ENCODE assay signal across 11 cellular contexts in the genomic region with DNA sequence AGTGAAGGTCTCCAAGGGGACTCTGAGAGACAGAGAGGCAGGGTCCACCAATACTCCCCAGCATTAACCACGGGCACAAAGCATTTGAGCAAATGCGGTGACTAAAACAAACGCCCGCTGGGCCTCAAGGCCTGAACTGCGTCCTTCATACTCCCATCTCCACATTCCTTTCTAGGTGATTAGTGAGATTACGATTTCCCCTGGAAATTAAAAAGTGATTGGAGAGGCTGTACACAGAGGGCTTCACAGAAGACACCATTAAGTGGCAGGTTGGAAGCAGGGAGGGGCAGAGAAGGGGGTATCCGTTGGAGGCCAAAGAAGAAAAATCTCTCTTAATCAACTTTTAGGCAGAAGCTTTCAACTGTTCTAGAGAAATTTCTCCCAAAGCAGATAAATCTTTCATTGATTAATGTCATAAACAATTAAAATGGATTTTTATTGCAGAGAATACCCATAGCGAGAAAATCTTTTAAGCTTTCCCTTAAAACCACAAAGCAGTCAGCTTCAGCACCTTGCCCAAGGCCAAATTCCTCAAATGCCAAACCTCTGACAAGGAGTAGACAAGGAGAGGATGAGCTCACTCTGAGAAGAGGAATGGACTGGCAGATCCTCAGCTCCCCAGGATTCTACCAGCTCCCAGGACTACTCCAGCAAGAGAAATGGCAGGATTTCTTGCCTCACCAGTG. TPM values are rescaled to one million over a fixed set of nuclear protein-coding genes. Genes with fewer than 3 reads are reported as not detected.
DNase-seq lines count a peak whose midpoint lies in the region; ATAC-seq and TF ChIP-seq lines count a peak whose summit lies in the region.
"Had no signal": no experiment of that assay in that cellular context is flagged by ENCODE, and none has a peak within 500 bp of the region (broad histone marks: within the 10 kb centered on the region; RNA-seq: fewer than 3 reads in every experiment).

No MANE protein-coding gene starts in this region.

- TF ChIP-seq CTCF in body of pancreas (IDR thresholded peaks at IDR 0.05) = no peak

- H3K27ac ChIP-seq in ACC112 (ENCODE audit: low read depth, low read length) (peak overlapping the region; percentile 30), body of pancreas (peak overlapping the region in 1 of 4 donors; percentile 43)

- H3K4me1 ChIP-seq in ACC112 (ENCODE audit: control insufficient read depth, insufficient read depth, low read length, unreplicated experiment) = peaks cover 19% of the 10 kb centered on the region
- H3K4me1 ChIP-seq in body of pancreas = peaks cover 17% of the 10 kb centered on the region

- DNase-seq in HS-5 (ENCODE audit: low read depth) = peak; percentile 97
- DNase-seq in body of pancreas = peak in 2 of 4 donors; percentile 12 to 18
- DNase-seq in iPS-NIHi7 (ENCODE audit: extremely low spot score) = peak; percentile 87
- no peak for DNase-seq in T-helper 1 cell
- no peak for DNase-seq in NK-92 (lab: John Stamatoyannopoulos, UW; ENCODE audit: unreplicated experiment)
- DNase-seq in NCI-H82 treated with DMSO at 0.1 percent for 48 hours (lab: John Stamatoyannopoulos, UW; ENCODE audit: unreplicated experiment) = no peak
- DNase-seq: activated CD4-positive, alpha-beta T cell treated with anti-CD3 and anti-CD28 coated beads, Interleukin-2, amount 50 U/mL, for 48 hours; DMS53; NCI-H1105 treated with DMSO at 0.1 percent for 48 hours had no signal

- H3K27me3 ChIP-seq in ACC112 (ENCODE audit: insufficient read depth, low read length) (no peaks in the 10 kb centered on the region), body of pancreas (no peaks in the 10 kb centered on the region)

- 57 to 62% methylated on average over 8 of the region's 8 CpGs for WGBS in body of pancreas, 2 donors

- H3K79me2 ChIP-seq in ACC112 (ENCODE audit: control insufficient read depth, insufficient read depth, low read length, unreplicated experiment) = no peaks in the 10 kb centered on the region

- TF ChIP-seq POLR2A in body of pancreas (IDR thresholded peaks at IDR 0.05) = no peak

- no peaks in the 10 kb centered on the region for H3K36me3 ChIP-seq in ACC112 (ENCODE audit: insufficient read depth, low read length)
- no peaks in the 10 kb centered on the region for H3K36me3 ChIP-seq in body of pancreas (replicated peaks in 1 of 2; ENCODE audit: insufficient read depth in 1 of 2, low read depth in 2 of 2)

- no peak overlapping the region for H2AFZ ChIP-seq in ACC112 (ENCODE audit: low read length, unreplicated experiment)

- H3K9me3 ChIP-seq in body of pancreas = no peaks in the 10 kb centered on the region

- intact Hi-C loops in body of pancreas (cut with DNase I) = no loop called here

- peak; percentile 82 for ATAC-seq in body of pancreas
- ATAC-seq in HG02885 (IDR thresholded peaks at IDR 0.05; ENCODE audit: poor library complexity, unreplicated experiment) = no peak

- H3K4me3 ChIP-seq in ACC112 (ENCODE audit: low read depth, low read length) = no peak overlapping the region
- H3K4me3 ChIP-seq in body of pancreas = no peak overlapping the region

RNA-seq across cellular contexts. Expression of a gene that starts 38.2 kb away (rescaled TPM):
- 1 to 10 TPM in 1 of 2 donors, under 1 TPM in 1; 0.66 to 1.8 TPM for total RNA-seq in body of pancreas

Comparison
In these comparisons a context has a peak if more than half of its experiments do, and no peak if none do; other contexts are left out.
1. DNase-seq: peak in HS-5 (single experiment) and iPS-NIHi7 (single experiment); none in T-helper 1 cell (0 of 5), NK-92 (single experiment) and NCI-H82 treated with DMSO at 0.1 percent for 48 hours (single experiment).